8 cellular contexts compared by ENCODE assay signal in the genomic region with DNA sequence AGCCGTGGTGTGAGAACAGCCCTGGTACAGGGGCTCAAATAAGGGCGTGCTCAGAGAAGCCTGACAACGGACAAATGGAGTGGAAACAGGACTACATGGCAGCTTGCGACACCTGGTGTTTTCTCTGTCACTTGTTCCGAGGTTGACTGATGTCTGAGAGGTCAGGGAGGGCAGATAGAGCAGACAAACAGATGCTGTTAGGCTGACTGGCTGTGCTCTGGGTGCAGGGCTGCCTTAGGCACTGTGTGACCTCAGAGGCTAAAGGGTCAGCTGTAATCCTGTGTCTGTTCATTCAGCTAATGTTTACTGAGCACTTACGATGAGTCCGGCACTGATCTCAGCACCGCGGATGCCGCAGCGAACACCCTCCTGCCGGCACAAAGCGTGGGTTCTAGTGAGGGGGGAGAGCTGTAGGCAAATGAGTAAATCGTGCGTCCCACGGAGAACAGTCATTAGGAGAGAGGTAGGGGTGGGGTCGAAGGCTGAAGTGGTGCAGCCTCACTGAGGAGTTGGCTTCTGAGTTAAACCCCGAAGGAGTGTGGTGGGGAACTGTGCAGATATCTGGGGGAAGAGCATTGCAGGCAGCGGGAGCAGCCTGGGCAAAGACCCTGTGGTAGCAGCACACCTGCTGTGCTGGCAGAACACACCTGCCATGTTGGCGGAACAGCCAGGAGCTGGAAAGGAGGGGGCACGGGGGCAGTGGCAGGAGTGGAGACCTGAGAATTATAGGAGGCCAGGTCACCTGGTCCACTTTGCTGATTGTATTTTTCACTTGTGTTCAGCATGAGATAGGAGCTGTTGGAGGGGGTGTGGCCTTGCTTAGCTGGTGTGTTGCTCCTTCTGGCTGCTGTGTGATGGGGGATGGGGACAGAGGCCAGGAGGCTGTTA. TPM values are rescaled to one million over a fixed set of nuclear protein-coding genes. Genes with fewer than 3 reads are reported as not detected.
A peak's percentile ranks its signal among the peaks of the same experiment; 100 is the strongest.
DNase-seq lines count a peak whose midpoint lies in the region; ATAC-seq and TF ChIP-seq lines count a peak whose summit lies in the region.

No MANE protein-coding gene starts in this region.

- peaks cover 0 to 92% (median 14%) of the 10 kb centered on the region in 11 experiments; a peak in 10 of 22 replicates for H4K20me1 ChIP-seq in BLaER1 treated with 17β-estradiol and CSF1 and Interleukin-3, amounts not matched to agents 10 nM and 100 nM

- peaks cover 24% of the 10 kb centered on the region for H3K4me1 Mint-ChIP-seq in type B pancreatic cell (ENCODE audit: unreplicated experiment)

- H3K27ac ChIP-seq in BLaER1 treated with 17β-estradiol and CSF1 and Interleukin-3, amounts not matched to agents 10 nM and 100 nM, result peak overlapping the region in 3 of 11 experiments; percentile 3 to 38 (median 4); a peak in 3 of 22 replicates
- H3K27ac ChIP-seq in WERI-Rb-1 (peak overlapping the region; percentile 53), spleen (peak overlapping the region in 4 of 8 donors; percentile 18 to 65 (median 45))

- H3K27me3 ChIP-seq in BLaER1 treated with 17β-estradiol and CSF1 and Interleukin-3, amounts not matched to agents 10 nM and 100 nM, result no peaks in the 10 kb centered on the region
- H3K27me3 ChIP-seq in WERI-Rb-1 (ENCODE audit: insufficient read depth, low read depth, severe bottlenecking) (no peaks in the 10 kb centered on the region), spleen (replicated peaks in 1 of 7) (no peaks in the 10 kb centered on the region)

- no peaks in the 10 kb centered on the region for H3K9me3 ChIP-seq in BLaER1 treated with 17β-estradiol and CSF1 and Interleukin-3, amounts not matched to agents 10 nM and 100 nM (replicated peaks in 1 of 11)
- no peaks in the 10 kb centered on the region for H3K9me3 ChIP-seq in WERI-Rb-1 (ENCODE audit: severe bottlenecking)
- H3K9me3 ChIP-seq in spleen, result no peaks in the 10 kb centered on the region

- H3K4me2 ChIP-seq in BLaER1 treated with 17β-estradiol and CSF1 and Interleukin-3, amounts not matched to agents 10 nM and 100 nM, result peak overlapping the region in 9 of 11 experiments; percentile 7 to 75 (median 60); a peak in 11 of 22 replicates

- WGBS in spleen, 5 donors, result 59 to 75% (median 65%) methylated on average over 21 of the region's 21 CpGs

- TF ChIP-seq CTCF in WERI-Rb-1 (IDR thresholded peaks at IDR 0.05; ENCODE audit: low read depth, low read length) (peak; percentile 36), type B pancreatic cell (conservative IDR thresholded peaks at IDR 0.05) (peak; percentile 15), spleen (IDR thresholded peaks at IDR 0.05 in 8 of 11, conservative IDR thresholded peaks at IDR 0.05 in 3 of 11) (peak in 4 of 11 experiments; percentile 19 to 40 (median 24))

- H3K27me3 Mint-ChIP-seq in type B pancreatic cell, result no peaks in the 10 kb centered on the region

- H3K27ac Mint-ChIP-seq in type B pancreatic cell, result peak overlapping the region; percentile 63

- intact Hi-C loops in spleen (cut with DNase I; ENCODE audit: low total_unique reads), result no loop called here

- H3K4me3 ChIP-seq in BLaER1 treated with 17β-estradiol and CSF1 and Interleukin-3, amounts not matched to agents 10 nM and 100 nM, result no peak overlapping the region
- no peak overlapping the region for H3K4me3 ChIP-seq in WERI-Rb-1 (ENCODE audit: low read depth, low read length)
- H3K4me3 ChIP-seq in spleen, result peak overlapping the region in 1 of 8 donors; percentile 27

- H3K36me3 ChIP-seq in BLaER1 treated with 17β-estradiol and CSF1 and Interleukin-3, amounts not matched to agents 10 nM and 100 nM, result peaks cover 30 to 100% (median 96%) of the 10 kb centered on the region in 11 experiments
- H3K36me3 ChIP-seq in WERI-Rb-1 (peaks cover 57% of the 10 kb centered on the region), spleen (peaks cover 0 to 25% (median 9%) of the 10 kb centered on the region in 6 donors)

- H3K9ac ChIP-seq in BLaER1 treated with 17β-estradiol and CSF1 and Interleukin-3, amounts not matched to agents 10 nM and 100 nM, result peak overlapping the region in 4 of 11 experiments; percentile 8 to 34 (median 22); a peak in 3 of 22 replicates

- ATAC-seq in GM19023 (IDR thresholded peaks at IDR 0.05; ENCODE audit: unreplicated experiment), result peak; percentile 90
- ATAC-seq in HG03060 (IDR thresholded peaks at IDR 0.05; ENCODE audit: low read depth, unreplicated experiment), result peak; percentile 94

- H3K9me3 Mint-ChIP-seq in type B pancreatic cell, result no peaks in the 10 kb centered on the region

- peak; percentile 49 for DNase-seq in WERI-Rb-1
- no peak for DNase-seq in type B pancreatic cell (ENCODE audit: extremely low spot score, unreplicated experiment)
- DNase-seq in spleen, result no peak
- no peak for DNase-seq in inferior parietal cortex (ENCODE audit: extremely low spot score)
- DNase-seq in cerebellum (ENCODE audit: low spot score), result no peak

- H3K36me3 Mint-ChIP-seq in type B pancreatic cell, result peaks cover 27% of the 10 kb centered on the region

- TF ChIP-seq POLR2A in spleen (IDR thresholded peaks at IDR 0.05), result no peak

- peaks cover 20 to 67% (median 61%) of the 10 kb centered on the region in 10 experiments for H3K4me1 ChIP-seq in BLaER1 treated with 17β-estradiol and CSF1 and Interleukin-3, amounts not matched to agents 10 nM and 100 nM
- peaks cover 0 to 46% (median 9%) of the 10 kb centered on the region in 6 donors for H3K4me1 ChIP-seq in spleen

- H3K4me3 Mint-ChIP-seq in type B pancreatic cell, result peak overlapping the region; percentile 64

RNA-seq across cellular contexts. Expression of gene GPT2, which starts 35.0 kb away (rescaled TPM):
- total RNA-seq in type B pancreatic cell (ENCODE audit: low replicate concordance) (28.6 and 47.8 TPM in 2 replicates), spleen (1 to 10 TPM; 3.1 to 9.2 (median 4.9) TPM), cerebellum (17.4 TPM)
- 1 to 10 TPM; 4.6 to 6.0 (median 6.0) TPM for polyA plus RNA-seq in spleen

RNA-seq across cellular contexts. Expression of gene DNAJA2, which starts 54.3 kb away (rescaled TPM):
- total RNA-seq in type B pancreatic cell (ENCODE audit: low replicate concordance) (63.4 and 73.5 TPM in 2 replicates), spleen (10 to 100 TPM; 45.5 to 61.5 (median 52.1) TPM), cerebellum (49.3 TPM)
- 10 to 100 TPM; 25.0 to 38.4 (median 31.6) TPM for polyA plus RNA-seq in spleen
